ENCODE assay signal across 27 cellular contexts in the genomic region with DNA sequence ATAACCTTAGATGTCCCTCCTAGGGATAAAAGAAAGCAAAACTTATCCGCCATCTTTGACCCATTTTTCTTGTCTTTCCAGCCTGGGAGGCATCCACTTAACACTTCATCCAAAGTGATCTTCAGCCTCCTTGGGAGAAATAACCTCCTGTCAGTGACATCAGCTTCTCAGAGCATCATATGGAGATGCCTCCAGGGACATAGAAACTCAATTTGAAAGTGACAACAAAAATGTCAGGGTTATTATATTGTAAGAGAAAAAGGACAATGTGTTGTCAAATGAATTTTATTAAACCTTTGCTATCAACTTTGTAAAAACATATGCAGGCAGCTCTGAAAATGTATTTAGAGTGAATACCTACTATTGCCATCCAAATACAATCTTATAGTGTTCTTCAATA.
"Had no signal": no experiment of that assay in that cellular context is flagged by ENCODE, and none has a peak within 500 bp of the region (broad histone marks: within the 10 kb centered on the region; RNA-seq: fewer than 3 reads in every experiment).

No MANE protein-coding gene starts in this region.

- H3K9me3 ChIP-seq: stomach, suprapubic skin, testis, thoracic aorta, thyroid gland, tibial nerve, transverse colon, upper lobe of left lung, upper lobe of right lung, uterus, vagina had no signal

- H3K4me3 Mint-ChIP-seq: stimulated activated effector memory CD8-positive, alpha-beta T cell treated with anti-CD3 and anti-CD28 coated beads, Interleukin-12 subunit alpha, Interleukin-12 subunit beta, amount 100 ng/mL, for 72 hours; stimulated activated memory B cell treated with anti-CD40 and anti-IgM and Interleukin-4, amounts not matched to agents 10 μg/mL and 1 μg/mL and 100 μg/mL, for 72 hours; stimulated activated naive B cell treated with anti-CD40 and anti-IgM and Interleukin-4, amounts not matched to agents 10 μg/mL and 1 μg/mL and 100 μg/mL, for 72 hours; stimulated activated naive CD8-positive, alpha-beta T cell treated with anti-CD3 and anti-CD28 coated beads, Interleukin-15, amount 100 ng/mL, for 72 hours; stimulated activated naive CD8-positive, alpha-beta T cell treated with anti-CD3 and anti-CD28 coated beads, Interleukin-15, Interleukin-2, amounts not matched to agents 100 ng/mL and 50 ng/mL, for 24 hours; type B pancreatic cell had no signal

- H3K4me1 Mint-ChIP-seq: stimulated activated effector memory CD8-positive, alpha-beta T cell treated with anti-CD3 and anti-CD28 coated beads, Interleukin-12 subunit alpha, Interleukin-12 subunit beta, amount 100 ng/mL, for 72 hours; stimulated activated memory B cell treated with anti-CD40 and anti-IgM and Interleukin-4, amounts not matched to agents 10 μg/mL and 1 μg/mL and 100 μg/mL, for 72 hours; stimulated activated naive B cell treated with anti-CD40 and anti-IgM and Interleukin-4, amounts not matched to agents 10 μg/mL and 1 μg/mL and 100 μg/mL, for 72 hours; stimulated activated naive CD8-positive, alpha-beta T cell treated with anti-CD3 and anti-CD28 coated beads, Interleukin-15, amount 100 ng/mL, for 72 hours had no signal

- H3K27me3 Mint-ChIP-seq: stimulated activated memory B cell treated with anti-CD40 and anti-IgM and Interleukin-4, amounts not matched to agents 10 μg/mL and 1 μg/mL and 100 μg/mL, for 72 hours; stimulated activated naive CD8-positive, alpha-beta T cell treated with anti-CD3 and anti-CD28 coated beads, Interleukin-15, Interleukin-2, amounts not matched to agents 100 ng/mL and 50 ng/mL, for 24 hours; type B pancreatic cell had no signal

- H3K36me3 ChIP-seq: stomach, suprapubic skin, thoracic aorta, thyroid gland, tibial artery, tibial nerve, transverse colon, upper lobe of left lung, upper lobe of right lung, uterus, vagina had no signal

- DNase-seq: stimulated activated CD4-positive, alpha-beta T cell treated with anti-CD3 and anti-CD28 coated beads, Interleukin-2, amount 100 ng/mL, for 48 hours; stimulated activated CD4-positive, alpha-beta T cell treated with anti-CD3 and anti-CD28 coated beads, Interleukin-4, amount 100 ng/mL, for 1 hour; stimulated activated CD4-positive, alpha-beta T cell treated with anti-CD3 and anti-CD28 coated beads, Interleukin-4, amount 100 ng/mL, for 24 hours; stimulated activated CD4-positive, alpha-beta T cell treated with anti-CD3 and anti-CD28 coated beads, Interleukin-4, amount 100 ng/mL, for 4 hours; stimulated activated CD8-positive, alpha-beta memory T cell treated with anti-CD3 and anti-CD28 coated beads, Interleukin-4, amount 100 ng/mL, for 48 hours; stimulated activated naive B cell treated with anti-CD40 and anti-IgM and Interleukin-4, amounts not matched to agents 10 μg/mL and 1 μg/mL and 100 μg/mL, for 72 hours; stimulated activated naive CD4-positive, alpha-beta T cell; stimulated activated naive CD4-positive, alpha-beta T cell treated with Interleukin-2 at 50 U/mL for 16 hours; stimulated activated naive CD8-positive, alpha-beta T cell treated with anti-CD3 and anti-CD28 coated beads, Interleukin-15, amount 100 ng/mL, for 72 hours; stimulated activated naive CD8-positive, alpha-beta T cell treated with anti-CD3 and anti-CD28 coated beads, Interleukin-15, Interleukin-2, amounts not matched to agents 100 U/mL and 50 U/mL, for 24 hours; stomach; substantia nigra; testis; thyroid gland; tibial artery; transverse colon; upper lobe of left lung; upper lobe of right lung; uterus had no signal

- H3K4me3 ChIP-seq: stomach, suprapubic skin, testis, thoracic aorta, thyroid gland, tibial artery, tibial nerve, transverse colon, upper lobe of left lung, upper lobe of right lung, uterus, vagina had no signal

- H3K36me3 Mint-ChIP-seq: stimulated activated effector memory CD8-positive, alpha-beta T cell treated with anti-CD3 and anti-CD28 coated beads, Interleukin-12 subunit alpha, Interleukin-12 subunit beta, amount 100 ng/mL, for 72 hours; stimulated activated memory B cell treated with anti-CD40 and anti-IgM and Interleukin-4, amounts not matched to agents 10 μg/mL and 1 μg/mL and 100 μg/mL, for 72 hours; stimulated activated naive B cell treated with anti-CD40 and anti-IgM and Interleukin-4, amounts not matched to agents 10 μg/mL and 1 μg/mL and 100 μg/mL, for 72 hours; type B pancreatic cell had no signal

- H3K27ac ChIP-seq: stomach, suprapubic skin, testis, thoracic aorta, thyroid gland, tibial artery, tibial nerve, transverse colon, upper lobe of left lung, upper lobe of right lung, uterus, vagina had no signal

- H3K27me3 ChIP-seq: stomach, suprapubic skin, testis, thyroid gland, tibial artery, tibial nerve, transverse colon, upper lobe of left lung, upper lobe of right lung, uterus, vagina had no signal

- H3K4me1 ChIP-seq: stomach, suprapubic skin, testis, thyroid gland, tibial artery, tibial nerve, transverse colon, upper lobe of left lung, upper lobe of right lung, uterus, vagina had no signal

- H3K27ac Mint-ChIP-seq: stimulated activated effector memory CD8-positive, alpha-beta T cell treated with anti-CD3 and anti-CD28 coated beads, Interleukin-12 subunit alpha, Interleukin-12 subunit beta, amount 100 ng/mL, for 72 hours; stimulated activated memory B cell treated with anti-CD40 and anti-IgM and Interleukin-4, amounts not matched to agents 10 μg/mL and 1 μg/mL and 100 μg/mL, for 72 hours; stimulated activated naive B cell treated with anti-CD40 and anti-IgM and Interleukin-4, amounts not matched to agents 10 μg/mL and 1 μg/mL and 100 μg/mL, for 72 hours; stimulated activated naive CD8-positive, alpha-beta T cell treated with anti-CD3 and anti-CD28 coated beads, Interleukin-15, amount 100 ng/mL, for 72 hours; stimulated activated naive CD8-positive, alpha-beta T cell treated with anti-CD3 and anti-CD28 coated beads, Interleukin-15, Interleukin-2, amounts not matched to agents 100 ng/mL and 50 ng/mL, for 24 hours; type B pancreatic cell had no signal

- H3K9me3 Mint-ChIP-seq: stimulated activated effector memory CD8-positive, alpha-beta T cell treated with anti-CD3 and anti-CD28 coated beads, Interleukin-12 subunit alpha, Interleukin-12 subunit beta, amount 100 ng/mL, for 72 hours; stimulated activated memory B cell treated with anti-CD40 and anti-IgM and Interleukin-4, amounts not matched to agents 10 μg/mL and 1 μg/mL and 100 μg/mL, for 72 hours; stimulated activated naive B cell treated with anti-CD40 and anti-IgM and Interleukin-4, amounts not matched to agents 10 μg/mL and 1 μg/mL and 100 μg/mL, for 72 hours; stimulated activated naive CD8-positive, alpha-beta T cell treated with anti-CD3 and anti-CD28 coated beads, Interleukin-15, Interleukin-2, amounts not matched to agents 100 ng/mL and 50 ng/mL, for 24 hours had no signal

- ATAC-seq: stimulated activated effector memory CD8-positive, alpha-beta T cell treated with anti-CD3 and anti-CD28 coated beads, Interleukin-12 subunit alpha, Interleukin-12 subunit beta, amount 100 ng/mL, for 72 hours; stimulated activated memory B cell treated with anti-CD40 and anti-IgM and Interleukin-4, amounts not matched to agents 10 μg/mL and 1 μg/mL and 100 μg/mL, for 72 hours; stimulated activated naive B cell treated with anti-CD40 and anti-IgM and Interleukin-4, amounts not matched to agents 10 μg/mL and 1 μg/mL and 100 μg/mL, for 72 hours; stimulated activated naive CD8-positive, alpha-beta T cell treated with anti-CD3 and anti-CD28 coated beads, Interleukin-15, amount 100 ng/mL, for 72 hours; stimulated activated naive CD8-positive, alpha-beta T cell treated with anti-CD3 and anti-CD28 coated beads, Interleukin-15, Interleukin-2, amounts not matched to agents 100 U/mL and 50 U/mL, for 24 hours; upper lobe of right lung had no signal
